In the genomic region with DNA sequence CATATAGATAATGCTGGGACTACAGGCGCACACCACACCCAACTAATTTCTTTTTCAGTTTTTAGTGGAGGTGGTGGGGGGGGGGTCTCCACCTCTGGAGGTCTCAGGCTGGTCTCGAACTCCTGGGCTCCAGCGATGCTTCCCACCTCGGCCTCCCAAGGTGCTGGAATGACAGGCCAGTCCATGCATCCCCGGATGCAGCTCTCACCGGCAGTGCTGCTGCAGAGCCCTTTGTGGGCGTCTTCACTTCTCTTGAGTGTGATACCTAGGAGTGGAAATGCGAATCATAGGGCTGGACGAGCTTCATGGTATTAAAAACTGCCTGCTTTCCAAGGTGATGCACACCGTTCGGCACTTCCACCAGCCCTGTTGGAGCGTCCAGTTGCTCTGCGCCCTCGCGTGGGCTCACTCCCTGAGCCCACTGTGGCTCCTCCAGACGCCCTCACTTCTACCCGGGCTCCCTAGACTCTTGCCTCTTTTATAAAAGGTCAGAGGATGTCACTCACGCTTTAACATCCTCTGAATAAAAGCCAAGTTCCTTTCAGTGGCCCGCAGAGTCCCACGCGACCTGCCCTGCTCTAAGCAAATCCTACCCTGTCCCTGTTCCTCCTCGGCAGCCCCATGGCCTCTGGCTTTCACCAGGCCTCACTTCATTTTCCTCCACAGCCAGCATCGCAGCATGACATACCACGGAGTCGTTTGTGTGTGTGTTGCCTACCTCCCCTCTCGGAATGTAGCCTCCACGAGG, we compare ENCODE assay signal across 9 cellular contexts. TPM values are rescaled to one million over a fixed set of nuclear protein-coding genes. Genes with fewer than 3 reads are reported as not detected.
A peak's percentile ranks its signal among the peaks of the same experiment; 100 is the strongest.
DNase-seq lines count a peak whose midpoint lies in the region; ATAC-seq and TF ChIP-seq lines count a peak whose summit lies in the region.
"Had no signal": no experiment of that assay in that cellular context is flagged by ENCODE, and none has a peak within 500 bp of the region (broad histone marks: within the 10 kb centered on the region; RNA-seq: fewer than 3 reads in every experiment).

No MANE protein-coding gene starts in this region.

- H3K36me3 ChIP-seq in SU-DHL-6 (ENCODE audit: low read length) (no peaks in the 10 kb centered on the region), iPS-18a (ENCODE audit: control insufficient read depth, low read depth, low read length) (no peaks in the 10 kb centered on the region), stomach (no peaks in the 10 kb centered on the region), aorta (ENCODE audit: control insufficient read depth in 1 of 2, insufficient read depth in 2 of 2, low read length in 1 of 2) (no peaks in the 10 kb centered on the region)

- H3K4me1 ChIP-seq in iPS-18a (ENCODE audit: control insufficient read depth, low read depth, low read length) (peaks cover 8% of the 10 kb centered on the region), stomach (peaks cover 12 to 59% (median 30%) of the 10 kb centered on the region in 4 donors), aorta (ENCODE audit: control insufficient read depth in 1 of 2, insufficient read depth in 2 of 2, low read length in 2 of 2) (no peaks in the 10 kb centered on the region)

- H4K20me1 ChIP-seq in SU-DHL-6 (ENCODE audit: low read depth, low read length), result no peaks in the 10 kb centered on the region

- 75 to 82% (median 79%) methylated on average over 24 to 27 of the region's 27 CpGs for WGBS in stomach, 5 donors
- WGBS in aorta, 2 donors, result 87 to 89% methylated on average over 27 of the region's 27 CpGs

- peak; percentile 31 for DNase-seq in activated naive CD4-positive, alpha-beta T cell treated with anti-CD3 and anti-CD28 coated beads, Interleukin-2, amount 10 ng/mL, durations not matched to agents 7 days and 5 days
- DNase-seq in activated naive CD4-positive, alpha-beta T cell treated with anti-CD3 and anti-CD28 coated beads, Interleukin-2, amount 50 U/mL, for 16 hours, result no peak
- no peak for DNase-seq in stomach
- no peak for DNase-seq in activated CD4-positive, CD25-positive, alpha-beta regulatory T cell treated with anti-CD3 and anti-CD28 coated beads, Interleukin-2, amount 50 U/mL, for 72 hours
- DNase-seq in aorta, result no peak
- DNase-seq: NCI-H187 treated with DMSO at 0.1 percent for 48 hours had no signal

- H3K27ac Mint-ChIP-seq in activated naive CD4-positive, alpha-beta T cell treated with anti-CD3 and anti-CD28 coated beads, Interleukin-2, amount 10 ng/mL, durations not matched to agents 7 days and 5 days, result peak overlapping the region; percentile 98

- no peak overlapping the region for H2AFZ ChIP-seq in SU-DHL-6 (ENCODE audit: low read depth, low read length, severe bottlenecking)

- no peaks in the 10 kb centered on the region for H3K9me3 Mint-ChIP-seq in activated naive CD4-positive, alpha-beta T cell treated with anti-CD3 and anti-CD28 coated beads, Interleukin-2, amount 10 ng/mL, durations not matched to agents 7 days and 5 days

- H3K9ac ChIP-seq in SU-DHL-6 (ENCODE audit: low read length), result 0 out of 2 replicates have a peak overlapping the region, but pooled peaks have one; percentile 62
- peak overlapping the region; percentile 53 for H3K9ac ChIP-seq in iPS-18a (ENCODE audit: low read length)

- intact Hi-C loops in stomach (cut with DNase I; ENCODE audit: low total_unique reads) (no loop called here), aorta (cut with DNase I) (no loop called here)

- H3K4me3 Mint-ChIP-seq in activated naive CD4-positive, alpha-beta T cell treated with anti-CD3 and anti-CD28 coated beads, Interleukin-2, amount 10 ng/mL, durations not matched to agents 7 days and 5 days, result peak overlapping the region; percentile 69

- no peaks in the 10 kb centered on the region for H3K9me2 ChIP-seq in SU-DHL-6 (replicated peaks; ENCODE audit: insufficient read depth, low read length)

- H3K27me3 Mint-ChIP-seq in activated naive CD4-positive, alpha-beta T cell treated with anti-CD3 and anti-CD28 coated beads, Interleukin-2, amount 10 ng/mL, durations not matched to agents 7 days and 5 days, result peaks cover 21% of the 10 kb centered on the region

- no peak for TF ChIP-seq POLR2A in stomach (IDR thresholded peaks at IDR 0.05)

- peaks cover 26% of the 10 kb centered on the region for H3K36me3 Mint-ChIP-seq in activated naive CD4-positive, alpha-beta T cell treated with anti-CD3 and anti-CD28 coated beads, Interleukin-2, amount 10 ng/mL, durations not matched to agents 7 days and 5 days

- no peak overlapping the region for H3K27ac ChIP-seq in SU-DHL-6 (ENCODE audit: low read depth, low read length)
- H3K27ac ChIP-seq in iPS-18a (ENCODE audit: low read length), result no peak overlapping the region
- no peak overlapping the region for H3K27ac ChIP-seq in stomach
- H3K27ac ChIP-seq in aorta (ENCODE audit: low read depth in 1 of 2, low read length in 2 of 2), result no peak overlapping the region

- H3K4me3 ChIP-seq in SU-DHL-6 (ENCODE audit: insufficient read depth, low read length, poor library complexity, severe bottlenecking), result no peak overlapping the region
- peak overlapping the region; percentile 67 for H3K4me3 ChIP-seq in iPS-18a (ENCODE audit: low read length)
- peak overlapping the region in 3 of 4 donors; percentile 83 to 89 (median 83) for H3K4me3 ChIP-seq in stomach
- H3K4me3 ChIP-seq in aorta (ENCODE audit: low read length in 2 of 2), result no peak overlapping the region

- H3K79me2 ChIP-seq in SU-DHL-6 (ENCODE audit: insufficient read depth, low read length), result peaks cover 11% of the 10 kb centered on the region; the same call in 1 of the 2 replicates

- ATAC-seq in aorta (ENCODE audit: low FRiP score) (no peak), GM18873 (IDR thresholded peaks at IDR 0.05; ENCODE audit: low FRiP score, unreplicated experiment) (no peak)

- H3K4me1 Mint-ChIP-seq in activated naive CD4-positive, alpha-beta T cell treated with anti-CD3 and anti-CD28 coated beads, Interleukin-2, amount 10 ng/mL, durations not matched to agents 7 days and 5 days, result peaks cover 83% of the 10 kb centered on the region

- TF ChIP-seq CTCF in SU-DHL-6 (IDR thresholded peaks at IDR 0.05; ENCODE audit: insufficient read depth, low read length, poor library complexity, severe bottlenecking) (no peak), stomach (IDR thresholded peaks at IDR 0.05) (no peak)

- TF ChIP-seq EP300 in stomach (IDR thresholded peaks at IDR 0.05), result no peak

- H3K27me3 ChIP-seq in SU-DHL-6 (ENCODE audit: low read length) (no peaks in the 10 kb centered on the region), iPS-18a (ENCODE audit: control insufficient read depth, insufficient read depth, low read length) (no peaks in the 10 kb centered on the region), stomach (peaks cover 0 to 2% (median 0%) of the 10 kb centered on the region in 3 donors), aorta (ENCODE audit: control insufficient read depth in 1 of 2, insufficient read depth in 2 of 2, low read length in 1 of 2) (no peaks in the 10 kb centered on the region)

- peaks cover 5% of the 10 kb centered on the region; the same call in 1 of the 2 replicates for H3F3A ChIP-seq in SU-DHL-6 (ENCODE audit: insufficient read depth)

- no peak overlapping the region for H3K4me2 ChIP-seq in SU-DHL-6 (ENCODE audit: low read depth, low read length, poor library complexity, severe bottlenecking)

- H3K9me3 ChIP-seq in SU-DHL-6 (ENCODE audit: insufficient read depth, low read length) (no peaks in the 10 kb centered on the region), iPS-18a (ENCODE audit: control insufficient read depth, low read depth, low read length) (no peaks in the 10 kb centered on the region), stomach (no peaks in the 10 kb centered on the region), aorta (ENCODE audit: control insufficient read depth, low read length) (no peaks in the 10 kb centered on the region)

- CTCF ChIA-PET in activated naive CD4-positive, alpha-beta T cell treated with anti-CD3 and anti-CD28 coated beads, Interleukin-2, amount 10 ng/mL, durations not matched to agents 7 days and 5 days (lab: Charles Lee), result interaction anchor here (1.0 to 1.1 kb wide), 2 partner anchors 11 to 33 kb away, joined by 3 to 6 read pairs; no protein-coding TSS in a partner anchor

RNA-seq across cellular contexts. Expression of a gene that starts 0.8 kb away (rescaled TPM):
- 10 to 100 TPM in 4 of 5 donors, 1 to 10 TPM in 1; 1.2 to 50.9 (median 24.0) TPM for total RNA-seq in stomach
- polyA plus RNA-seq in stomach, result 10 to 100 TPM; 15.2 to 24.4 (median 15.3) TPM
- total RNA-seq in aorta, result 10 to 100 TPM; 11.5 to 12.7 TPM
- polyA plus RNA-seq in aorta, result 1 to 10 TPM; 8.1 to 8.4 TPM

Comparison
In these comparisons a context has a peak if more than half of its experiments do, and no peak if none do; other contexts are left out.
1. H3K4me3 ChIP-seq: peak in iPS-18a (single experiment) and stomach (3 of 4); none in SU-DHL-6 (single experiment) and aorta (0 of 2).